Comparison of ENCODE assay signal across 18 cellular contexts in the genomic region with DNA sequence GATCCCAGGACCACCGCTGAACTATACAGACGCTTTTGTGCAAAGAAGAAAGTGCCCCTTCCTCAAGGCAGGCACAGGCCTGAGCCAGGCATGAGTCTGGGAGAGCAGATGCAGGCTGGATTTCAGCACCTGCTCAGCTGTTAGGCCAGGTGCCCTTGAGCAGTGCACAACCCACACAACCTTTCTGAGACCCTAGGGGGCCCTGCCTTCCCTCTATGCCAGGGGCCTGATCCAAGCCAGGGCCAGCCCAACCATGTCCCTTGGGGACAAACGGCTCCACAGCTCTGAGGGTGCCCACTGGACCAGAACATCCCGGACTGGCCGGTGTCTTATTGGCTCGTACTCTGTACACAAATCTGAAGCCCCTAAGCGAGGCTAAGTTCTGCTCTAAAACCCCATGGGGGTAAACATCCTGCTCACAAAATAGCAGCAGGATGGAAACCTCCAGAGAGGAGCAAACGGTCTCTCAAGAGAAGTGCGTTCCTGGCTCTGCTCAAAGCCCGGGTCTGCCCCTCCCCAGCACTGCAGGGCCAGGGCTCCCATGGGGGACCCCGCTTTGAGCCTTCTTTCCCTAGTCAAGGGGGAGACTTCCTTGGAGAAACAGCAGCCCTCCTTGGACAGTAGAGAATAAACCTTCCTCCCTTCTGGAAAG.
A peak's percentile ranks its signal among the peaks of the same experiment; 100 is the strongest.
DNase-seq lines count a peak whose midpoint lies in the region; ATAC-seq and TF ChIP-seq lines count a peak whose summit lies in the region.
"Had no signal": no experiment of that assay in that cellular context is flagged by ENCODE, and none has a peak within 500 bp of the region (broad histone marks: within the 10 kb centered on the region; RNA-seq: fewer than 3 reads in every experiment).

No MANE protein-coding gene starts in this region.

- no peaks in the 10 kb centered on the region for H3K36me3 Mint-ChIP-seq in activated T-helper 2 cell treated with anti-CD3 and anti-CD28 coated beads, Interferon-gamma antibody, Interleukin-2, Interleukin-4, amounts not matched to agents 10 μg/mL and 5 μg/mL and 100 μg/mL, durations not matched to agents 14 hours and 24 hours and 36 hours (ENCODE audit: low read depth)
- H3K36me3 Mint-ChIP-seq: CD8-positive, alpha-beta T cell had no signal

- no peak overlapping the region for H2AK5ac ChIP-seq in neuronal stem cell (ENCODE audit: low read depth, low read length)

- H3K9me3 Mint-ChIP-seq in activated T-helper 2 cell treated with anti-CD3 and anti-CD28 coated beads, Interferon-gamma antibody, Interleukin-2, Interleukin-4, amounts not matched to agents 10 μg/mL and 5 μg/mL and 100 μg/mL, durations not matched to agents 14 hours and 24 hours and 36 hours = no peaks in the 10 kb centered on the region

- intact Hi-C loops in thyroid gland (cut with DNase I) = no loop called here
- intact Hi-C loops in activated T-helper 2 cell treated with anti-CD3 and anti-CD28 coated beads, Interferon-gamma antibody, Interleukin-2, Interleukin-4, amounts not matched to agents 10 μg/mL and 5 μg/mL and 100 μg/mL, durations not matched to agents 14 hours and 24 hours and 36 hours (cut with micrococcal nuclease) = no loop called here

- H3K9me3 ChIP-seq in DOHH2 (ENCODE audit: control insufficient read depth, insufficient read depth, low read length) (no peaks in the 10 kb centered on the region), HUES64 (ENCODE audit: insufficient read depth, low read depth, low read length) (peaks cover 8% of the 10 kb centered on the region), neuronal stem cell (replicated peaks in 1 of 2; ENCODE audit: control insufficient read depth in 2 of 2, insufficient read depth in 1 of 2, low read depth in 1 of 2, low read length in 2 of 2) (peaks cover 0 to 10% of the 10 kb centered on the region in 2 donors), thyroid gland (no peaks in the 10 kb centered on the region)

- no peak for ATAC-seq in HG02981 (IDR thresholded peaks at IDR 0.05; ENCODE audit: unreplicated experiment)
- ATAC-seq in GM18870 (IDR thresholded peaks at IDR 0.05; ENCODE audit: unreplicated experiment) = no peak
- ATAC-seq: CD8-positive, alpha-beta T cell; PC-3 had no signal

- H3K4me1 ChIP-seq in DOHH2 (ENCODE audit: control insufficient read depth, low read length) (peaks cover 12% of the 10 kb centered on the region), HUES64 (ENCODE audit: insufficient read depth, low read length) (peaks cover 17% of the 10 kb centered on the region), neuronal stem cell (ENCODE audit: control insufficient read depth in 2 of 2, insufficient read depth in 1 of 2, low read depth in 1 of 2, low read length in 2 of 2) (peaks cover 0 to 24% of the 10 kb centered on the region in 2 donors), thyroid gland (no peaks in the 10 kb centered on the region)

- H2BK15ac ChIP-seq in neuronal stem cell (ENCODE audit: low read length) = no peak overlapping the region

- H3K23ac ChIP-seq in neuronal stem cell (ENCODE audit: low read depth, low read length, poor library complexity) = no peak overlapping the region

- H3K27ac ChIP-seq in DOHH2 (ENCODE audit: low read depth, low read length) (no peak overlapping the region), HUES64 (ENCODE audit: low read depth, low read length) (peak overlapping the region; percentile 63), neuronal stem cell (replicated peaks; ENCODE audit: low read length) (peak overlapping the region; percentile 70), thyroid gland (no peak overlapping the region)
- H3K27ac ChIP-seq: HL-60 had no signal

- H3K79me1 ChIP-seq in neuronal stem cell (ENCODE audit: low read depth, low read length) = no peaks in the 10 kb centered on the region

- peak overlapping the region; percentile 37 for H2BK120ac ChIP-seq in neuronal stem cell (ENCODE audit: low read depth, low read length)

- H3F3A ChIP-seq in DOHH2 (ENCODE audit: control insufficient read depth, insufficient read depth) = no peaks in the 10 kb centered on the region

- no peak overlapping the region for H3K4ac ChIP-seq in neuronal stem cell (ENCODE audit: low read length)

- no peak overlapping the region for H4K8ac ChIP-seq in neuronal stem cell (ENCODE audit: low read depth, low read length)

- peak overlapping the region; percentile 22; the same call in 1 of the 2 replicates for H3K4me2 ChIP-seq in DOHH2 (ENCODE audit: low read length)
- peak overlapping the region; percentile 2 for H3K4me2 ChIP-seq in neuronal stem cell (ENCODE audit: insufficient read depth, low read length, poor library complexity, severe bottlenecking)

- no peaks in the 10 kb centered on the region for H4K20me1 ChIP-seq in DOHH2 (ENCODE audit: control insufficient read depth, insufficient read depth, low read depth, low read length)

- no peaks in the 10 kb centered on the region for H3K4me1 Mint-ChIP-seq in activated T-helper 2 cell treated with anti-CD3 and anti-CD28 coated beads, Interferon-gamma antibody, Interleukin-2, Interleukin-4, amounts not matched to agents 10 μg/mL and 5 μg/mL and 100 μg/mL, durations not matched to agents 14 hours and 24 hours and 36 hours (ENCODE audit: low read depth)

- H3K4me3 ChIP-seq in DOHH2 (ENCODE audit: low read length) (no peak overlapping the region), HUES64 (ENCODE audit: low read length) (no peak overlapping the region), neuronal stem cell (ENCODE audit: low read length in 2 of 2) (no peak overlapping the region), thyroid gland (replicated peaks in 1 of 3) (no peak overlapping the region)

- no peak overlapping the region for H3K4me3 Mint-ChIP-seq in activated T-helper 2 cell treated with anti-CD3 and anti-CD28 coated beads, Interferon-gamma antibody, Interleukin-2, Interleukin-4, amounts not matched to agents 10 μg/mL and 5 μg/mL and 100 μg/mL, durations not matched to agents 14 hours and 24 hours and 36 hours (ENCODE audit: low read depth)
- H3K4me3 Mint-ChIP-seq: CD8-positive, alpha-beta T cell had no signal

- H3K27me3 Mint-ChIP-seq in activated T-helper 2 cell treated with anti-CD3 and anti-CD28 coated beads, Interferon-gamma antibody, Interleukin-2, Interleukin-4, amounts not matched to agents 10 μg/mL and 5 μg/mL and 100 μg/mL, durations not matched to agents 14 hours and 24 hours and 36 hours (ENCODE audit: low read depth) = no peaks in the 10 kb centered on the region

- DNase-seq in islet precursor cell = peak; percentile 66
- DNase-seq in neuronal stem cell (ENCODE audit: low spot score) = no peak
- DNase-seq in thyroid gland = no peak
- DNase-seq in activated T-helper 2 cell treated with anti-CD3 and anti-CD28 coated beads, Interferon-gamma antibody, Interleukin-2, Interleukin-4, amounts not matched to agents 10 μg/mL and 5 μg/mL and 100 μg/mL, durations not matched to agents 14 hours and 24 hours and 36 hours (ENCODE audit: low spot score) = no peak
- DNase-seq: AML-193; CD8-positive, alpha-beta T cell; DND-41; MM.1S; NCI-H1105 treated with DMSO at 0.1 percent for 48 hours; NCI-H187; NCI-H69; NK-92 treated with Interleukin-12 subunit alpha and Interleukin-12 subunit beta, amount 100 ng/mL, for 24 hours; PC-3 had no signal

- no peaks in the 10 kb centered on the region for H3K9me2 ChIP-seq in DOHH2 (replicated peaks; ENCODE audit: control insufficient read depth, low read length)

- H3K14ac ChIP-seq in neuronal stem cell (ENCODE audit: low read length) = no peak overlapping the region

- peak overlapping the region; percentile 42; the same call in 1 of the 2 replicates for H3K9ac ChIP-seq in HUES64 (ENCODE audit: low read depth, low read length)
- no peak overlapping the region for H3K9ac ChIP-seq in neuronal stem cell (ENCODE audit: low read depth, low read length, poor library complexity)

- no peak for TF ChIP-seq CTCF in DOHH2 (IDR thresholded peaks at IDR 0.05; ENCODE audit: low read depth, low read length, poor library complexity, severe bottlenecking)
- TF ChIP-seq CTCF in thyroid gland (IDR thresholded peaks at IDR 0.05) = no peak

- WGBS in HUES64 = 79% methylated on average over 11 of the region's 11 CpGs
- WGBS in neuronal stem cell (ENCODE audit: extremely low coverage in 2 of 2, insufficient read length in 2 of 2, insufficient replicate concordance in 1 of 2), 2 donors = no CpG with 5 or more reads among the region's 11 CpGs
- WGBS in thyroid gland, 2 donors = 29 to 94% methylated on average over 3 to 9 of the region's 11 CpGs

- no peak overlapping the region for H2AFZ ChIP-seq in neuronal stem cell (ENCODE audit: low read length)

- H3K27ac Mint-ChIP-seq in activated T-helper 2 cell treated with anti-CD3 and anti-CD28 coated beads, Interferon-gamma antibody, Interleukin-2, Interleukin-4, amounts not matched to agents 10 μg/mL and 5 μg/mL and 100 μg/mL, durations not matched to agents 14 hours and 24 hours and 36 hours = no peak overlapping the region
- H3K27ac Mint-ChIP-seq: CD8-positive, alpha-beta T cell had no signal

- no peaks in the 10 kb centered on the region for H3K79me2 ChIP-seq in DOHH2 (ENCODE audit: control insufficient read depth, low read length)

- 0 out of 2 replicates have a peak, but pooled peaks cover 2% of the 10 kb centered on the region for H3K27me3 ChIP-seq in DOHH2 (ENCODE audit: control insufficient read depth, low read length)
- no peaks in the 10 kb centered on the region for H3K27me3 ChIP-seq in HUES64 (ENCODE audit: insufficient read depth, low read length)
- H3K27me3 ChIP-seq in neuronal stem cell (ENCODE audit: control insufficient read depth in 3 of 3, insufficient read depth in 3 of 3, low read depth in 1 of 3, low read length in 3 of 3) = peaks cover 0 to 43% (median 0%) of the 10 kb centered on the region in 3 experiments
- H3K27me3 ChIP-seq in thyroid gland = no peaks in the 10 kb centered on the region

- H2BK12ac ChIP-seq in neuronal stem cell (ENCODE audit: low read length) = no peak overlapping the region

- no peak overlapping the region for H4K91ac ChIP-seq in neuronal stem cell (ENCODE audit: low read depth, low read length, poor library complexity)

- TF ChIP-seq POLR2A in thyroid gland (IDR thresholded peaks at IDR 0.05) = no peak

- peak overlapping the region; percentile 7 for H2BK5ac ChIP-seq in neuronal stem cell (ENCODE audit: low read length)

- H3K18ac ChIP-seq in neuronal stem cell (ENCODE audit: low read length) = peak overlapping the region; percentile 68

- no peaks in the 10 kb centered on the region for H3K36me3 ChIP-seq in DOHH2 (ENCODE audit: control insufficient read depth, low read length)
- no peaks in the 10 kb centered on the region for H3K36me3 ChIP-seq in HUES64 (ENCODE audit: insufficient read depth, low read length)
- no peaks in the 10 kb centered on the region for H3K36me3 ChIP-seq in neuronal stem cell (replicated peaks in 1 of 2; ENCODE audit: control insufficient read depth in 2 of 2, insufficient read depth in 2 of 2, low read length in 2 of 2)
- H3K36me3 ChIP-seq in thyroid gland = no peaks in the 10 kb centered on the region

Comparison
In these comparisons a context has a peak if more than half of its experiments do, and no peak if none do; other contexts are left out.
1. H3K27ac ChIP-seq: peak in HUES64 (single experiment) and neuronal stem cell (single experiment); none in DOHH2 (single experiment) and thyroid gland (0 of 3).